ENCODE assay signal across 12 cellular contexts in genomic region chr6:145808239-145808638, GRCh38.
"Had no signal": no experiment of that assay in that cellular context is flagged by ENCODE, and none has a peak within 500 bp of the region (broad histone marks: within the 10 kb centered on the region; RNA-seq: fewer than 3 reads in every experiment).

No MANE protein-coding gene starts in this region.

- ATAC-seq: activated CD4-positive, alpha-beta T cell treated with anti-CD3 and anti-CD28 coated beads for 36 hours; sciatic nerve; stimulated activated effector memory CD8-positive, alpha-beta T cell treated with anti-CD3 and anti-CD28 coated beads, Interleukin-12 subunit alpha, Interleukin-12 subunit beta, amount 100 ng/mL, for 72 hours; WTC11 had no signal

- DNase-seq: activated CD4-positive, alpha-beta T cell treated with anti-CD3 and anti-CD28 coated beads for 36 hours; activated CD4-positive, alpha-beta T cell treated with anti-CD3 and anti-CD28 coated beads, Interleukin-2, amount 50 U/mL, for 48 hours; activated gamma-delta T cell; effector memory CD4-positive, alpha-beta T cell; foreskin melanocyte; head of caudate nucleus; left ventricle myocardium inferior; mammary epithelial cell; stimulated activated CD4-positive, alpha-beta T cell treated with anti-CD3 and anti-CD28 coated beads, Interleukin-4, amount 100 ng/mL, for 24 hours had no signal

- H3K9me3 ChIP-seq: left ventricle myocardium inferior had no signal

- H3K27ac ChIP-seq: left ventricle myocardium inferior had no signal

- H3K4me3 ChIP-seq: left ventricle myocardium inferior had no signal
